ENCODE assay signal across 8 cellular contexts in the genomic region with DNA sequence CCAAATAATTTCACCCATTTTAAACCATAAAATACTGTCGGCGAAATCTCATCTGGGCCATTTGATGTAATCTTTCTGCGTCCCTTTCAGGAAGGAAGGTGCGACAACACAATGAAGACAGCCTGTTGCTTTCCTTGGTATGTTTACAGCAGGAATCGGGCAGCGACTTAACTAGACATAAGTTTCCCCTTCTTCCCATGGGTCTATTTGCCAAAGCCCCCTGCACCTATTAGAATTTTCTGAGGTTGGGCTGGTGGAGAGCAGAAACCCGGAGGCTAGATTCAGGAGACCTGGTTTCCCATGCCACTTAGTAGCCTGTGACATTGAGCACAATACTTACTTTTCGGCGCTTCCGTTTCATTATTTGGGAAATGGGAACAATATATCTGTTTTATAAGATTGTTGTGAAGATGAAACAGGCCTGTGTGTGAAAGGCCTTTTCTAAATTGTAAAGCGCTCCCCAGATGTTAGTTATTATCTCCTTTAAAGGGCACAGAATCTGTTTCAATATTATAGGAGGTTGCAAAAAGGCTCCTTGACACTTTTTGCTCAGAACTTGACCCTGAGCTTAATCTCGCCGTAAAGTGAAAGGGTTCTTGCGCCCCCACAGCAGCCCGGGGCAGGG. TPM values are rescaled to one million over a fixed set of nuclear protein-coding genes. Genes with fewer than 3 reads are reported as not detected.
DNase-seq lines count a peak whose midpoint lies in the region; ATAC-seq and TF ChIP-seq lines count a peak whose summit lies in the region.

No MANE protein-coding gene starts in this region.

- POLR2A ChIA-PET in PC-3 (lab: Charles Lee; ENCODE audit: unreplicated experiment) = interaction anchor here (0.6 to 1.6 kb wide), 10 partner anchors 9 to 1967 kb away, joined by 3 to 15 read pairs (median 7); partner anchors contain the start of gene PTPN13

- H3K4me1 ChIP-seq in PC-3 (ENCODE audit: insufficient read depth, low read length) = peaks cover 25% of the 10 kb centered on the region

- TF ChIP-seq CTCF in GM12865 (IDR thresholded peaks at IDR 0.05; ENCODE audit: insufficient read depth, low read depth, low read length, missing control alignments) (no peak), PC-3 (conservative IDR thresholded peaks at IDR 0.05; ENCODE audit: low read depth, low read length) (no peak), dorsolateral prefrontal cortex (IDR thresholded peaks at IDR 0.05 in 54 of 56, conservative IDR thresholded peaks at IDR 0.05 in 2 of 56; ENCODE audit: low read depth in 1 of 56, partially characterized antibody in 56 of 56) (no peak)

- peaks cover 30% of the 10 kb centered on the region for H3K79me2 ChIP-seq in PC-3 (ENCODE audit: low read length)

- no peaks in the 10 kb centered on the region for H4K20me1 ChIP-seq in PC-3 (ENCODE audit: low read length)

- peak overlapping the region; percentile 98 for H3K4me2 ChIP-seq in PC-3 (ENCODE audit: low read length)

- no peaks in the 10 kb centered on the region for H3K36me3 ChIP-seq in PC-3 (ENCODE audit: low read depth, low read length)

- peak overlapping the region; percentile 84 to 94 (median 91) for H3K4me3 Mint-ChIP-seq in naive B cell

- peak overlapping the region; percentile 80 for H2AFZ ChIP-seq in PC-3 (ENCODE audit: low read length)

- no peaks in the 10 kb centered on the region for H3K9me2 ChIP-seq in PC-3 (replicated peaks; ENCODE audit: low read length)

- no peaks in the 10 kb centered on the region for H3K36me3 Mint-ChIP-seq in naive B cell

- H3K27ac ChIP-seq in PC-3 (ENCODE audit: low read length) (peak overlapping the region; percentile 65), dorsolateral prefrontal cortex (peak overlapping the region; percentile 41 to 96 (median 90))

- no peak for ATAC-seq in PC-3
- no peak for ATAC-seq in naive B cell (ENCODE audit: low read depth in 2 of 2)
- no peak for ATAC-seq in HG02981 (IDR thresholded peaks at IDR 0.05; ENCODE audit: unreplicated experiment)
- no peak for ATAC-seq in GM18873 (IDR thresholded peaks at IDR 0.05; ENCODE audit: low FRiP score, unreplicated experiment)

- H3K9me3 ChIP-seq in PC-3 (ENCODE audit: low read length) = no peaks in the 10 kb centered on the region

- no peaks in the 10 kb centered on the region for H3K27me3 Mint-ChIP-seq in naive B cell

- peak overlapping the region; percentile 82 to 93 (median 88) for H3K27ac Mint-ChIP-seq in naive B cell

- H3K27me3 ChIP-seq in PC-3 (ENCODE audit: low read length) (no peaks in the 10 kb centered on the region), dorsolateral prefrontal cortex (no peaks in the 10 kb centered on the region)

- intact Hi-C loops in PC-3 (cut with micrococcal nuclease) (no loop called here), dorsolateral prefrontal cortex (cut with DNase I) (no loop called here)

- H3K4me1 Mint-ChIP-seq in naive B cell = peaks cover 41 to 45% (median 44%) of the 10 kb centered on the region in 3 donors

- peak; percentile 26 for DNase-seq in GM12865 (ENCODE audit: low read depth)
- no peak for DNase-seq in PC-3
- DNase-seq in dorsolateral prefrontal cortex = no peak
- DNase-seq in naive B cell = peak; percentile 18
- DNase-seq in dedifferentiated amniotic fluid mesenchymal stem cell (ENCODE audit: extremely low spot score) = no peak
- DNase-seq in pons (ENCODE audit: low spot score) = no peak

- H3K9me3 Mint-ChIP-seq in naive B cell = no peaks in the 10 kb centered on the region

- H3F3A ChIP-seq in PC-3 (ENCODE audit: low read length, unreplicated experiment) = no peaks in the 10 kb centered on the region

- TSS peak; percentile 50 for BruUV-seq in PC-3 (replicated peaks; lab: Mats Ljungman, UMichigan)

- CTCF ChIA-PET in PC-3 (lab: Charles Lee) = interaction anchor here (0.7 to 1.3 kb wide), 3 partner anchors 12 to 283 kb away, joined by 5 to 9 read pairs (median 9); no protein-coding TSS in a partner anchor

- H3K4me3 ChIP-seq in GM12865 (ENCODE audit: low read depth, low read length) (peak overlapping the region; percentile 81), PC-3 (ENCODE audit: low read length) (peak overlapping the region; percentile 83), dorsolateral prefrontal cortex (peak overlapping the region; percentile 64 to 99 (median 93))

- H3K9ac ChIP-seq in PC-3 (ENCODE audit: low read length) = peak overlapping the region; percentile 81

RNA-seq across cellular contexts. Expression of gene AFF1, which starts 0.6 kb away (rescaled TPM):
- 8.1 and 9.4 TPM in 2 replicates for total RNA-seq in PC-3 (2014; rRNA removed)
- 10 to 100 TPM; 37.6 to 89.2 (median 55.4) TPM for total RNA-seq in dorsolateral prefrontal cortex
- polyA plus RNA-seq in naive B cell (ENCODE audit: low read depth in 6 of 6) = 10 to 100 TPM; 33.1 to 72.0 (median 55.4) TPM

RNA-seq across cellular contexts. Expression of gene C4orf36, which starts 42.0 kb away (rescaled TPM):
- total RNA-seq in PC-3 (2014; rRNA removed) (1.8 and 2.0 TPM in 2 replicates), dorsolateral prefrontal cortex (1 to 10 TPM in 92 of 120 experiments, under 1 TPM in 7, not detected in 21; 0.52 to 5.5 (median 2.0) TPM)
- not detected for polyA plus RNA-seq in naive B cell (ENCODE audit: low read depth in 6 of 6)

Comparison
In these comparisons a context has a peak if more than half of its experiments do, and no peak if none do; other contexts are left out.
1. DNase-seq: peak in GM12865 (single experiment) and naive B cell (single experiment); none in PC-3 (single experiment), dorsolateral prefrontal cortex (0 of 10), dedifferentiated amniotic fluid mesenchymal stem cell (single experiment) and pons (single experiment).
2. Peak in every context shown above with its lines, with median percentiles within 50 percentile points of each other: H3K4me3 ChIP-seq.